ENCODE assay signal across 21 cellular contexts in the genomic region with DNA sequence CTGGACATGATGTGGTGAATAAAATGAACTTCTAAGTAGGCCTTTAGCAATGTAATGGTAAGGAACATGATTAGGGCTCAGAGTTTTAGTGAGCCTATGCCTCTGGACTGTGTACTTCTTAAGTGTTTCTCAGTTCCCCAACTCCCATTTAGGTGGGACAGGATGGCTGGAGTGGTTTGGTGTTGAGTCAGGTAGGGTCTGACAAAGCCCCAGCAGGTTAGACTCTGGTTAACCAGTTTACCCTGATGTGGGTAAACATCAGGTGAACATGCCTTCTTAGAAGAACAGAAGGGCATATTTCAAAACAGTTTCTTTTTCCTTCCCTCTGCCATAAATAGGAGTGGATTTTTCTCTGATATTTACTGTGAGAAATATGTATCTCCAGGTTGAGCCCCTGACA.
DNase-seq lines count a peak whose midpoint lies in the region; ATAC-seq and TF ChIP-seq lines count a peak whose summit lies in the region.
"Had no signal": no experiment of that assay in that cellular context is flagged by ENCODE, and none has a peak within 500 bp of the region (broad histone marks: within the 10 kb centered on the region; RNA-seq: fewer than 3 reads in every experiment).

No MANE protein-coding gene starts in this region.

- H3K27me3 ChIP-seq in OCI-LY1 (ENCODE audit: insufficient read depth, low read length) (no peaks in the 10 kb centered on the region), neural progenitor cell (no peaks in the 10 kb centered on the region)
- H3K27me3 ChIP-seq: BLaER1 treated with 17β-estradiol and CSF1 and Interleukin-3, amounts not matched to agents 10 nM and 100 nM had no signal

- H3K9me2 ChIP-seq in OCI-LY1 (ENCODE audit: low read depth, low read length), result no peaks in the 10 kb centered on the region

- H4K20me1 ChIP-seq in OCI-LY1 (ENCODE audit: insufficient read depth, low read length) (no peaks in the 10 kb centered on the region), neural progenitor cell (ENCODE audit: low read depth) (no peaks in the 10 kb centered on the region)
- H4K20me1 ChIP-seq: BLaER1 treated with 17β-estradiol and CSF1 and Interleukin-3, amounts not matched to agents 10 nM and 100 nM had no signal

- no peaks in the 10 kb centered on the region for H3K9me3 Mint-ChIP-seq in neural progenitor cell
- H3K9me3 Mint-ChIP-seq: CD4-positive, alpha-beta T cell had no signal

- H3K36me3 Mint-ChIP-seq in neural progenitor cell, result no peaks in the 10 kb centered on the region
- H3K36me3 Mint-ChIP-seq: CD8-positive, alpha-beta T cell had no signal

- no peak overlapping the region for H3K4me3 Mint-ChIP-seq in neural progenitor cell
- H3K4me3 Mint-ChIP-seq: B cell; CD4-positive, alpha-beta T cell; CD8-positive, alpha-beta T cell had no signal

- ATAC-seq in sciatic nerve, result no peak
- ATAC-seq: CD8-positive, alpha-beta T cell; GM12878 had no signal

- H3K27ac ChIP-seq in OCI-LY1 (ENCODE audit: low read depth, low read length, poor library complexity, severe bottlenecking) (no peak overlapping the region), neural progenitor cell (no peak overlapping the region)
- H3K27ac ChIP-seq: BLaER1 treated with 17β-estradiol and CSF1 and Interleukin-3, amounts not matched to agents 10 nM and 100 nM; C4-2B had no signal

- no peaks in the 10 kb centered on the region for H3K27me3 Mint-ChIP-seq in neural progenitor cell (ENCODE audit: insufficient read depth, low read depth)
- H3K27me3 Mint-ChIP-seq: B cell; CD4-positive, alpha-beta T cell had no signal

- TF ChIP-seq CTCF in OCI-LY1 (IDR thresholded peaks at IDR 0.05; ENCODE audit: low read length), result no peak
- TF ChIP-seq CTCF in neural progenitor cell (IDR thresholded peaks at IDR 0.05), result no peak

- no peaks in the 10 kb centered on the region for H3K36me3 ChIP-seq in OCI-LY1 (ENCODE audit: insufficient read depth, low read length)
- no peaks in the 10 kb centered on the region for H3K36me3 ChIP-seq in neural progenitor cell
- H3K36me3 ChIP-seq: BLaER1 treated with 17β-estradiol and CSF1 and Interleukin-3, amounts not matched to agents 10 nM and 100 nM had no signal

- H3K4me1 ChIP-seq in OCI-LY1 (ENCODE audit: insufficient read depth, low read length, severe bottlenecking) (peaks cover 12% of the 10 kb centered on the region), neural progenitor cell (no peaks in the 10 kb centered on the region)
- H3K4me1 ChIP-seq: BLaER1 treated with 17β-estradiol and CSF1 and Interleukin-3, amounts not matched to agents 10 nM and 100 nM had no signal

- H3K9me3 ChIP-seq in OCI-LY1 (ENCODE audit: low read length) (no peaks in the 10 kb centered on the region), neural progenitor cell (ENCODE audit: low read depth) (no peaks in the 10 kb centered on the region)
- H3K9me3 ChIP-seq: BLaER1 treated with 17β-estradiol and CSF1 and Interleukin-3, amounts not matched to agents 10 nM and 100 nM had no signal

- H3F3A ChIP-seq in OCI-LY1 (ENCODE audit: insufficient read depth, low read length) (no peaks in the 10 kb centered on the region), neural progenitor cell (ENCODE audit: low read depth) (no peaks in the 10 kb centered on the region)

- H3K4me1 Mint-ChIP-seq in neural progenitor cell, result no peaks in the 10 kb centered on the region
- H3K4me1 Mint-ChIP-seq: B cell had no signal

- H3K4me2 ChIP-seq in OCI-LY1 (ENCODE audit: low read length), result no peak overlapping the region
- no peak overlapping the region for H3K4me2 ChIP-seq in neural progenitor cell
- H3K4me2 ChIP-seq: BLaER1 treated with 17β-estradiol and CSF1 and Interleukin-3, amounts not matched to agents 10 nM and 100 nM had no signal

- peak overlapping the region; percentile 18 for H3K27ac Mint-ChIP-seq in neural progenitor cell
- H3K27ac Mint-ChIP-seq: B cell; CD4-positive, alpha-beta T cell; CD8-positive, alpha-beta T cell had no signal

- intact Hi-C loops in sciatic nerve (cut with DNase I), result no loop called here

- no peaks in the 10 kb centered on the region for H3K79me2 ChIP-seq in OCI-LY1 (ENCODE audit: insufficient read depth, low read length)
- no peaks in the 10 kb centered on the region for H3K79me2 ChIP-seq in neural progenitor cell (ENCODE audit: low read depth)

- H2AFZ ChIP-seq in OCI-LY1 (ENCODE audit: low read length) (peak overlapping the region; percentile 73; the same call in 1 of the 2 replicates), neural progenitor cell (replicated peaks) (no peak overlapping the region)

- no peak overlapping the region for H3K4me3 ChIP-seq in OCI-LY1 (ENCODE audit: low read depth, low read length, poor library complexity, severe bottlenecking)
- no peak overlapping the region for H3K4me3 ChIP-seq in neural progenitor cell
- H3K4me3 ChIP-seq: BLaER1 treated with 17β-estradiol and CSF1 and Interleukin-3, amounts not matched to agents 10 nM and 100 nM; GM12878 had no signal

- H3K9ac ChIP-seq in OCI-LY1 (ENCODE audit: low read length), result no peak overlapping the region
- H3K9ac ChIP-seq in neural progenitor cell, result no peak overlapping the region
- H3K9ac ChIP-seq: BLaER1 treated with 17β-estradiol and CSF1 and Interleukin-3, amounts not matched to agents 10 nM and 100 nM had no signal

- no peak for DNase-seq in neural progenitor cell (ENCODE audit: low spot score)
- DNase-seq in GM19240 (ENCODE audit: insufficient read length, low spot score), result no peak
- DNase-seq in AG08396 (ENCODE audit: low spot score), result no peak
- no peak for DNase-seq in sciatic nerve (ENCODE audit: low spot score)
- DNase-seq: 8988T; ACHN; AML-193; CD4-positive, alpha-beta T cell; CD8-positive, alpha-beta T cell; DMS 273 treated with DMSO at 0.1 percent for 48 hours; DMS153; DMS53; DMS79; DND-41; EL; GDM1 had no signal
